Comparison of ENCODE assay signal across 26 cellular contexts in genomic region chr2:130977461-130978050, GRCh38.
"Had no signal": no experiment of that assay in that cellular context is flagged by ENCODE, and none has a peak within 500 bp of the region (broad histone marks: within the 10 kb centered on the region; RNA-seq: fewer than 3 reads in every experiment).

No MANE protein-coding gene starts in this region.

- H3K4me1 Mint-ChIP-seq: mesothelial cell of epicardium, naive B cell had no signal

- H3K36me3 Mint-ChIP-seq: mesothelial cell of epicardium, naive B cell had no signal

- H3K4me3 Mint-ChIP-seq: mesothelial cell of epicardium; naive B cell; naive thymus-derived CD8-positive, alpha-beta T cell had no signal

- H3K27ac ChIP-seq: coronary artery, dorsolateral prefrontal cortex, epithelial cell of prostate, esophagus squamous epithelium, gastrocnemius medialis, heart right ventricle, left lung, lower lobe of right lung had no signal

- H3K27ac Mint-ChIP-seq: mesothelial cell of epicardium; naive B cell; naive thymus-derived CD8-positive, alpha-beta T cell had no signal

- H3K36me3 ChIP-seq: gastrocnemius medialis, heart right ventricle, left lung, lower lobe of right lung had no signal

- H3K9me3 ChIP-seq: esophagus squamous epithelium, gastrocnemius medialis had no signal

- FAIRE-seq: colon, endometrium, islet of Langerhans had no signal

- H3K4me1 ChIP-seq: esophagus squamous epithelium, gastrocnemius medialis, heart right ventricle, left lung, lower lobe of right lung had no signal

- ATAC-seq: gastrocnemius medialis; heart right ventricle; left cardiac atrium; left lung; left ventricle myocardium superior; lower lobe of right lung; mucosa of descending colon; naive thymus-derived CD8-positive, alpha-beta T cell had no signal

- H3K27me3 ChIP-seq: dorsolateral prefrontal cortex, esophagus squamous epithelium, gastrocnemius medialis, left lung had no signal

- H3K4me3 ChIP-seq: coronary artery, dorsolateral prefrontal cortex, esophagus squamous epithelium, gastrocnemius medialis, heart right ventricle, left lung, lower lobe of right lung, mucosa of descending colon had no signal

- DNase-seq: dermis blood vessel endothelial cell; dorsolateral prefrontal cortex; effector CD4-positive, alpha-beta T cell; effector memory CD4-positive, alpha-beta T cell; esophagus squamous epithelium; foreskin fibroblast; foreskin melanocyte; gastrocnemius medialis; glutamatergic neuron; head of caudate nucleus; heart right ventricle; hippocampal formation; left cardiac atrium; left lung; left ventricle myocardium superior; lower lobe of right lung; mesenchymal stem cell; mucosa of descending colon; naive B cell; naive thymus-derived CD8-positive, alpha-beta T cell had no signal

- H3K27me3 Mint-ChIP-seq: naive B cell; naive thymus-derived CD8-positive, alpha-beta T cell had no signal
